1 cellular context compared by ENCODE assay signal in genomic region chr19:18278521-18279265, GRCh38.
TF ChIP-seq lines count a peak whose summit lies in the region.

No MANE protein-coding gene starts in this region.

TF ChIP-seq in HepG2, 621 proteins besides CTCF, POLR2A, EP300 and RAD21 (continued from another document):
- TF ChIP-seq ZNF652 (CRISPR knock-in tag; IDR thresholded peaks at IDR 0.05; ENCODE audit: borderline replicate concordance, low read depth) (no peak), GTF3A (CRISPR knock-in tag; conservative IDR thresholded peaks at IDR 0.05) (0 out of 2 replicates have a peak, but pooled peaks have one; percentile 45), ZNF644 (CRISPR knock-in tag; IDR thresholded peaks at IDR 0.05; ENCODE audit: low read depth) (no peak), ZNF609 (CRISPR knock-in tag; IDR thresholded peaks at IDR 0.05; ENCODE audit: borderline replicate concordance) (no peak), ZNF768 (CRISPR knock-in tag; IDR thresholded peaks at IDR 0.05) (peak; percentile 97), CBX5 (CRISPR knock-in tag; IDR thresholded peaks at IDR 0.05; ENCODE audit: borderline replicate concordance) (0 out of 2 replicates have a peak, but pooled peaks have one; percentile 28), SSRP1 (CRISPR knock-in tag; IDR thresholded peaks at IDR 0.05) (peak; percentile 49), TMF1 (CRISPR knock-in tag; IDR thresholded peaks at IDR 0.05; ENCODE audit: low read depth) (no peak), ZNF331 (CRISPR knock-in tag; IDR thresholded peaks at IDR 0.05) (no peak), E2F2 (CRISPR knock-in tag; IDR thresholded peaks at IDR 0.05; ENCODE audit: borderline replicate concordance) (no peak), SRF (IDR thresholded peaks at IDR 0.05; ENCODE audit: low read depth, low read length) (peak; percentile 65; the same call in 1 of the 2 replicates), ZNF292 (CRISPR knock-in tag; IDR thresholded peaks at IDR 0.05; ENCODE audit: borderline replicate concordance, low read depth) (no peak), ZNF850 (CRISPR knock-in tag; conservative IDR thresholded peaks at IDR 0.05) (no peak), ZNF616 (CRISPR knock-in tag; IDR thresholded peaks at IDR 0.05; ENCODE audit: low read depth) (no peak), ISL2 (CRISPR knock-in tag; IDR thresholded peaks at IDR 0.05) (no peak), SOX6 (IDR thresholded peaks at IDR 0.05) (no peak), SOX6 (CRISPR knock-in tag; IDR thresholded peaks at IDR 0.05) (no peak), ZNF407 (CRISPR knock-in tag; IDR thresholded peaks at IDR 0.05; ENCODE audit: not compliant biosample characterization) (no peak), MXD4 (CRISPR knock-in tag; IDR thresholded peaks at IDR 0.05) (0 out of 2 replicates have a peak, but pooled peaks have one; percentile 13), FOXO4 (CRISPR knock-in tag; conservative IDR thresholded peaks at IDR 0.05) (no peak), EEA1 (CRISPR knock-in tag; IDR thresholded peaks at IDR 0.05; ENCODE audit: borderline replicate concordance) (0 out of 2 replicates have a peak, but pooled peaks have one; percentile 18)
- TF ChIP-seq, protein P1, sequence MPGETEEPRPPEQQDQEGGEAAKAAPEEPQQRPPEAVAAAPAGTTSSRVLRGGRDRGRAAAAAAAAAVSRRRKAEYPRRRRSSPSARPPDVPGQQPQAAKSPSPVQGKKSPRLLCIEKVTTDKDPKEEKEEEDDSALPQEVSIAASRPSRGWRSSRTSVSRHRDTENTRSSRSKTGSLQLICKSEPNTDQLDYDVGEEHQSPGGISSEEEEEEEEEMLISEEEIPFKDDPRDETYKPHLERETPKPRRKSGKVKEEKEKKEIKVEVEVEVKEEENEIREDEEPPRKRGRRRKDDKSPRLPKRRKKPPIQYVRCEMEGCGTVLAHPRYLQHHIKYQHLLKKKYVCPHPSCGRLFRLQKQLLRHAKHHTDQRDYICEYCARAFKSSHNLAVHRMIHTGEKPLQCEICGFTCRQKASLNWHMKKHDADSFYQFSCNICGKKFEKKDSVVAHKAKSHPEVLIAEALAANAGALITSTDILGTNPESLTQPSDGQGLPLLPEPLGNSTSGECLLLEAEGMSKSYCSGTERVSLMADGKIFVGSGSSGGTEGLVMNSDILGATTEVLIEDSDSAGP (CRISPR knock-in tag; IDR thresholded peaks at IDR 0.05; ENCODE audit: borderline replicate concordance), result no peak
- TF ChIP-seq, protein P2, sequence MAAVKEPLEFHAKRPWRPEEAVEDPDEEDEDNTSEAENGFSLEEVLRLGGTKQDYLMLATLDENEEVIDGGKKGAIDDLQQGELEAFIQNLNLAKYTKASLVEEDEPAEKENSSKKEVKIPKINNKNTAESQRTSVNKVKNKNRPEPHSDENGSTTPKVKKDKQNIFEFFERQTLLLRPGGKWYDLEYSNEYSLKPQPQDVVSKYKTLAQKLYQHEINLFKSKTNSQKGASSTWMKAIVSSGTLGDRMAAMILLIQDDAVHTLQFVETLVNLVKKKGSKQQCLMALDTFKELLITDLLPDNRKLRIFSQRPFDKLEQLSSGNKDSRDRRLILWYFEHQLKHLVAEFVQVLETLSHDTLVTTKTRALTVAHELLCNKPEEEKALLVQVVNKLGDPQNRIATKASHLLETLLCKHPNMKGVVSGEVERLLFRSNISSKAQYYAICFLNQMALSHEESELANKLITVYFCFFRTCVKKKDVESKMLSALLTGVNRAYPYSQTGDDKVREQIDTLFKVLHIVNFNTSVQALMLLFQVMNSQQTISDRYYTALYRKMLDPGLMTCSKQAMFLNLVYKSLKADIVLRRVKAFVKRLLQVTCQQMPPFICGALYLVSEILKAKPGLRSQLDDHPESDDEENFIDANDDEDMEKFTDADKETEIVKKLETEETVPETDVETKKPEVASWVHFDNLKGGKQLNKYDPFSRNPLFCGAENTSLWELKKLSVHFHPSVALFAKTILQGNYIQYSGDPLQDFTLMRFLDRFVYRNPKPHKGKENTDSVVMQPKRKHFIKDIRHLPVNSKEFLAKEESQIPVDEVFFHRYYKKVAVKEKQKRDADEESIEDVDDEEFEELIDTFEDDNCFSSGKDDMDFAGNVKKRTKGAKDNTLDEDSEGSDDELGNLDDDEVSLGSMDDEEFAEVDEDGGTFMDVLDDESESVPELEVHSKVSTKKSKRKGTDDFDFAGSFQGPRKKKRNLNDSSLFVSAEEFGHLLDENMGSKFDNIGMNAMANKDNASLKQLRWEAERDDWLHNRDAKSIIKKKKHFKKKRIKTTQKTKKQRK (IDR thresholded peaks at IDR 0.05; ENCODE audit: low read length), result no peak
